Comparison of ENCODE assay signal across 30 cellular contexts in genomic region chr1:236810018-236810417, GRCh38.
"Had no signal": no experiment of that assay in that cellular context is flagged by ENCODE, and none has a peak within 500 bp of the region (broad histone marks: within the 10 kb centered on the region; RNA-seq: fewer than 3 reads in every experiment).

No MANE protein-coding gene starts in this region.

- H3K27ac ChIP-seq: brain microvascular endothelial cell, neutrophil, ovary, prostate gland, right atrium auricular region, stomach, suprapubic skin, transverse colon had no signal

- H3K4me1 Mint-ChIP-seq: activated B cell treated with CpG ODN at 0.5 μM for 24 hours had no signal

- H3K27me3 Mint-ChIP-seq: activated B cell treated with CpG ODN at 0.5 μM for 24 hours; central memory CD8-positive, alpha-beta T cell; effector memory CD8-positive, alpha-beta T cell; natural killer cell treated with Interleukin-12 subunit alpha and Interleukin-12 subunit beta and Interleukin-15 and Interleukin-18, amount 100 ng/mL, for 72 hours; T-helper 17 cell had no signal

- H3K4me3 ChIP-seq: ovary, prostate gland, right atrium auricular region, stomach, suprapubic skin, transverse colon had no signal

- H3K27ac Mint-ChIP-seq: activated B cell treated with CpG ODN at 0.5 μM for 24 hours; effector memory CD8-positive, alpha-beta T cell; natural killer cell treated with Interleukin-12 subunit alpha and Interleukin-12 subunit beta and Interleukin-15 and Interleukin-18, amount 100 ng/mL, for 72 hours; T-helper 17 cell had no signal

- H3K27me3 ChIP-seq: brain microvascular endothelial cell, neutrophil, ovary, right atrium auricular region, stomach, suprapubic skin, transverse colon had no signal

- DNase-seq: activated B cell treated with CpG ODN at 0.5 μM for 24 hours; activated CD4-positive, alpha-beta T cell treated with anti-CD3 and anti-CD28 coated beads for 4 hours; activated CD8-positive, alpha-beta memory T cell treated with anti-CD3 and anti-CD28 coated beads for 24 hours; activated CD8-positive, alpha-beta memory T cell treated with anti-CD3 and anti-CD28 coated beads, Interleukin-2, amount 50 U/mL, for 4 hours; activated gamma-delta T cell treated with Interleukin-2 at 50 U/mL for 16 hours; aorta; brain microvascular endothelial cell; effector memory CD8-positive, alpha-beta T cell; glutamatergic neuron; hippocampal formation; left ventricle myocardium superior; mammary epithelial cell; midbrain; ovary; stimulated activated CD4-positive, alpha-beta T cell treated with anti-CD3 and anti-CD28 coated beads, Interleukin-12 subunit alpha, Interleukin-12 subunit beta, amount 100 ng/mL, for 4 hours; stimulated activated CD4-positive, alpha-beta T cell treated with anti-CD3 and anti-CD28 coated beads, Interleukin-4, amount 100 ng/mL, for 4 hours; stomach; SW 1271; T-helper 17 cell; transverse colon had no signal

- ATAC-seq: effector memory CD8-positive, alpha-beta T cell; esophagus mucosa; natural killer cell treated with Interleukin-12 subunit alpha and Interleukin-12 subunit beta and Interleukin-15 and Interleukin-18, amount 100 ng/mL, for 72 hours; T-helper 17 cell had no signal

- H3K36me3 ChIP-seq: ovary, prostate gland had no signal

- H3K4me3 Mint-ChIP-seq: activated B cell treated with CpG ODN at 0.5 μM for 24 hours; central memory CD8-positive, alpha-beta T cell; effector memory CD8-positive, alpha-beta T cell; natural killer cell treated with Interleukin-12 subunit alpha and Interleukin-12 subunit beta and Interleukin-15 and Interleukin-18, amount 100 ng/mL, for 72 hours; T-helper 17 cell had no signal

- FAIRE-seq: colon, frontal cortex, urothelium cell line had no signal

- H3K9me3 ChIP-seq: neutrophil, ovary, prostate gland, right atrium auricular region, stomach, suprapubic skin, transverse colon had no signal

- H3K4me1 ChIP-seq: prostate gland had no signal

- H3K9me3 Mint-ChIP-seq: activated B cell treated with CpG ODN at 0.5 μM for 24 hours; central memory CD8-positive, alpha-beta T cell; effector memory CD8-positive, alpha-beta T cell; natural killer cell treated with Interleukin-12 subunit alpha and Interleukin-12 subunit beta and Interleukin-15 and Interleukin-18, amount 100 ng/mL, for 72 hours had no signal
